In the genomic region with DNA sequence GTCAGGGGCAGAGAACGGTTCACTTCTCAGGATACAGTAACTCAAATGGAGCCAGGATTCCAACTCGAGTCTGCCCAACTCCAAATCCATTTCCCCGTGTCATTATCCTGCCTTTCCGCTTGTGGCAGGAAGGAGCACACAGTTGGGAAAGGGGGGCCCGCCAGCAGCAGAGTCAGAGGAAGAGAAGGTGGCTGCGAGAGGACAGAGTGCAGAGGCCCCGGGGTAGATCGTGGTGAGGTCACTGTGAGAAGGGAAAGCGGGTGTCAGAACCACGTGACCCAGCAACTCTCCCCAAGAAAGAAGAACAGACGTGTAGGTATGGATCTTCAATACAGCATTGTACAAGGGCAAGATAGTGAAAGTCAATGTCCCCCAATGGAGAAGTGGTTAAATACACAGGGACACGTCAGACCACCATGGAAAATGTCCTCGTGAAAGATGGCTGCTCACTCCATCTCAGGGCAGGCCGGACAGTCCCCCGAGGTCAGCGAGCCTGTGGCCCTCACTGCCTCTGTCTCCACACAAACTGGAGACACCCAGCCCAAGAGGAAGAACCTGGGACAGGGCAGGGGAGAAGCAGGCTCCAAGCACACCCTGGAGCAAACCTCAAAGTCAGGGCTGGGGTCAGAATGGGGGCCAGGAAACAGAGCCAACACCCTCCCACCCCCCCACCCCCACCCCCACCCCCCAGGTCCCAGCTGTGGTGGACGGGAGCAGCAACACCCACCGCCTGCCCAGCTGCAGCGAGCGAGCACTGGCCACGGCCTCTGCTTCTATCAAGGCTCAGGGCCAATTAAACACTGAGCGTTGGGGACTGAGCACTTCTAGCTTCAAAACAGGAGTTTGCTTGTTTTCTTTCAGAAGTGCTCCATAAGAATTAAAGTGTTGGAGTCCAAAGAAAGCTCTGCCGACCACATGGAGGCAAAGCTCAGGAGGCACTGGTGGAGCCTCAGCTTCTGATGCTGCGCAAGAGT, we compare ENCODE assay signal across 20 cellular contexts.
A peak's percentile ranks its signal among the peaks of the same experiment; 100 is the strongest.
DNase-seq lines count a peak whose midpoint lies in the region; ATAC-seq and TF ChIP-seq lines count a peak whose summit lies in the region.
"Had no signal": no experiment of that assay in that cellular context is flagged by ENCODE, and none has a peak within 500 bp of the region (broad histone marks: within the 10 kb centered on the region; RNA-seq: fewer than 3 reads in every experiment).

No MANE protein-coding gene starts in this region.

- no peaks in the 10 kb centered on the region for H3K9me3 ChIP-seq in SK-N-SH
- H3K9me3 ChIP-seq in spleen, result peaks cover 0 to 5% (median 0%) of the 10 kb centered on the region in 8 donors

- H3K36me3 Mint-ChIP-seq in brain, result peaks cover 9% of the 10 kb centered on the region
- no peaks in the 10 kb centered on the region for H3K36me3 Mint-ChIP-seq in natural killer cell

- intact Hi-C loops in spleen (cut with DNase I; ENCODE audit: low total_unique reads), result no loop called here
- intact Hi-C loops in natural killer cell (cut with micrococcal nuclease), result no loop called here

- no peak overlapping the region for H3K9ac ChIP-seq in SK-N-SH

- no peak overlapping the region for H3K4me2 ChIP-seq in SK-N-SH

- TF ChIP-seq POLR2A in spleen (IDR thresholded peaks at IDR 0.05), result no peak

- H2AFZ ChIP-seq in SK-N-SH (ENCODE audit: low read depth), result no peak overlapping the region

- H3K27ac Mint-ChIP-seq in brain, result peak overlapping the region in 4 of 5 experiments; percentile 51 to 79 (median 72)
- peak overlapping the region in 1 of 2 donors; percentile 27 for H3K27ac Mint-ChIP-seq in natural killer cell

- H3K9me3 Mint-ChIP-seq in brain (peaks cover 0 to 7% (median 4%) of the 10 kb centered on the region in 5 experiments), natural killer cell (peaks cover 0 to 2% of the 10 kb centered on the region in 2 donors)

- H3K4me1 ChIP-seq in SK-N-SH (ENCODE audit: control insufficient read depth in 1 of 2, insufficient read depth in 2 of 2, low read depth in 1 of 2, low read length in 1 of 2), result peaks cover 12 to 87% of the 10 kb centered on the region in 2 experiments; a peak in 3 of 4 replicates
- peaks cover 0 to 12% (median 0%) of the 10 kb centered on the region in 6 donors for H3K4me1 ChIP-seq in spleen

- peaks cover 23% of the 10 kb centered on the region; the same call in 1 of the 2 replicates for H4K20me1 ChIP-seq in SK-N-SH (ENCODE audit: insufficient read depth)

- H3K4me1 Mint-ChIP-seq in brain, result peaks cover 79% of the 10 kb centered on the region
- H3K4me1 Mint-ChIP-seq in natural killer cell, result peaks cover 32 to 37% of the 10 kb centered on the region in 2 donors

- H3K27me3 ChIP-seq in SK-N-SH (ENCODE audit: insufficient read depth) (no peaks in the 10 kb centered on the region), spleen (replicated peaks in 1 of 7) (no peaks in the 10 kb centered on the region)

- ATAC-seq in SK-N-SH treated with all-trans-retinoic acid at 6 μM for 48 hours (no peak), natural killer cell (no peak)
- ATAC-seq: HCT116 had no signal

- H3K27me3 Mint-ChIP-seq in brain, result no peaks in the 10 kb centered on the region
- H3K27me3 Mint-ChIP-seq in natural killer cell (ENCODE audit: low read depth in 2 of 2), result no peaks in the 10 kb centered on the region

- H3K79me2 ChIP-seq in SK-N-SH (ENCODE audit: insufficient read depth), result peaks cover 12% of the 10 kb centered on the region; the same call in 1 of the 2 replicates

- H3K4me3 ChIP-seq in SK-N-SH (ENCODE audit: low read depth in 2 of 2, low read length in 1 of 2) (no peak overlapping the region), spleen (no peak overlapping the region)

- no peaks in the 10 kb centered on the region for H3K36me3 ChIP-seq in SK-N-SH (replicated peaks in 1 of 2; ENCODE audit: control insufficient read depth in 1 of 2, insufficient read depth in 2 of 2, low read length in 1 of 2)
- H3K36me3 ChIP-seq in spleen, result peaks cover 0 to 30% (median 0%) of the 10 kb centered on the region in 6 donors

- POLR2A ChIA-PET in SK-N-SH (lab: Yijun Ruan, JAX), result interaction anchor here (0.9 kb wide), 1 partner anchor 158 kb away, joined by 3 read pairs; no protein-coding TSS in a partner anchor

- peak overlapping the region in 1 of 2 experiments; percentile 69; a peak in 2 of 4 replicates for H3K27ac ChIP-seq in SK-N-SH (ENCODE audit: low read depth in 2 of 2, low read length in 1 of 2)
- H3K27ac ChIP-seq in spleen, result no peak overlapping the region
- H3K27ac ChIP-seq: 22Rv1, C4-2B had no signal

- CTCF ChIA-PET in SK-N-SH (lab: Yijun Ruan, JAX), result interaction anchor here (0.6 to 3.9 kb wide), 5 partner anchors 9 to 29 kb away, joined by 3 to 24 read pairs (median 3); no protein-coding TSS in a partner anchor

- TF ChIP-seq EP300 in SK-N-SH (IDR thresholded peaks at IDR 0.05; ENCODE audit: borderline replicate concordance in 1 of 2, low read depth in 1 of 2, low read length in 1 of 2), result no peak

- WGBS in SK-N-SH (ENCODE audit: low lambda C conversion rate), result 87% methylated on average over 24 of the region's 24 CpGs
- WGBS in spleen, 5 donors, result 74 to 84% (median 78%) methylated on average over 21 to 24 of the region's 24 CpGs

- no peaks in the 10 kb centered on the region for H3K9me2 ChIP-seq in SK-N-SH

- TF ChIP-seq RAD21 in SK-N-SH (IDR thresholded peaks at IDR 0.05; ENCODE audit: low read length), result no peak

- DNase-seq in SK-N-SH (peak; percentile 26), medulla oblongata (ENCODE audit: extremely low spot score) (peak; percentile 35), spleen (peak; percentile 48), natural killer cell (no peak), glomerular visceral epithelial cell (ENCODE audit: extremely low spot score) (no peak), iPS-NIHi7 (ENCODE audit: extremely low spot score) (no peak)
- DNase-seq: AML-193, KG1, MV-4-11, NCI-H1417 treated with DMSO at 0.1 percent for 48 hours, NCI-H187 treated with DMSO at 0.1 percent for 48 hours, NCI-H2227 treated with DMSO at 0.1 percent for 48 hours, NCI-H524, NCI-H82, OCI-M1 had no signal

- TF ChIP-seq CTCF in SK-N-SH (IDR thresholded peaks at IDR 0.05) (no peak), brain (conservative IDR thresholded peaks at IDR 0.05) (no peak), spleen (IDR thresholded peaks at IDR 0.05 in 8 of 11, conservative IDR thresholded peaks at IDR 0.05 in 3 of 11) (no peak), natural killer cell (IDR thresholded peaks at IDR 0.05) (no peak)

- H3K4me3 Mint-ChIP-seq in brain, result no peak overlapping the region
- H3K4me3 Mint-ChIP-seq in natural killer cell, result no peak overlapping the region

- peaks cover 10% of the 10 kb centered on the region for H3F3A ChIP-seq in SK-N-SH (replicated peaks; ENCODE audit: insufficient read depth)

TF ChIP-seq in SK-N-SH, 30 proteins besides CTCF, POLR2A, EP300 and RAD21 (continues in another document):
- no peak for TF ChIP-seq FOXJ3 (CRISPR knock-in tag; IDR thresholded peaks at IDR 0.05)
- TF ChIP-seq NFIC (IDR thresholded peaks at IDR 0.05; ENCODE audit: borderline replicate concordance), result no peak
- TF ChIP-seq, protein P1, sequence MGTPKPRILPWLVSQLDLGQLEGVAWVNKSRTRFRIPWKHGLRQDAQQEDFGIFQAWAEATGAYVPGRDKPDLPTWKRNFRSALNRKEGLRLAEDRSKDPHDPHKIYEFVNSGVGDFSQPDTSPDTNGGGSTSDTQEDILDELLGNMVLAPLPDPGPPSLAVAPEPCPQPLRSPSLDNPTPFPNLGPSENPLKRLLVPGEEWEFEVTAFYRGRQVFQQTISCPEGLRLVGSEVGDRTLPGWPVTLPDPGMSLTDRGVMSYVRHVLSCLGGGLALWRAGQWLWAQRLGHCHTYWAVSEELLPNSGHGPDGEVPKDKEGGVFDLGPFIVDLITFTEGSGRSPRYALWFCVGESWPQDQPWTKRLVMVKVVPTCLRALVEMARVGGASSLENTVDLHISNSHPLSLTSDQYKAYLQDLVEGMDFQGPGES (IDR thresholded peaks at IDR 0.05; ENCODE audit: low read depth, low read length), result no peak
- no peak for TF ChIP-seq YY1 (IDR thresholded peaks at IDR 0.05; ENCODE audit: low read depth)
- no peak for TF ChIP-seq SMC3 (IDR thresholded peaks at IDR 0.05; ENCODE audit: low read depth, low read length)
- TF ChIP-seq RFX5 (IDR thresholded peaks at IDR 0.05; ENCODE audit: low read length), result no peak
- TF ChIP-seq RCOR1 (IDR thresholded peaks at IDR 0.05; ENCODE audit: low read length), result no peak
- TF ChIP-seq, protein P2, sequence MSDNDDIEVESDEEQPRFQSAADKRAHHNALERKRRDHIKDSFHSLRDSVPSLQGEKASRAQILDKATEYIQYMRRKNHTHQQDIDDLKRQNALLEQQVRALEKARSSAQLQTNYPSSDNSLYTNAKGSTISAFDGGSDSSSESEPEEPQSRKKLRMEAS (IDR thresholded peaks at IDR 0.05; ENCODE audit: low read depth), result no peak
- no peak for TF ChIP-seq CHD2 (IDR thresholded peaks at IDR 0.05; ENCODE audit: low read length, partially characterized antibody)
- TF ChIP-seq MEF2A (IDR thresholded peaks at IDR 0.05; ENCODE audit: borderline replicate concordance, low read depth), result no peak

TF ChIP-seq in SK-N-SH treated with all-trans-retinoic acid at 6 μM for 48 hours, 23 proteins besides CTCF, POLR2A, EP300 and RAD21 (continues in another document):
- TF ChIP-seq, protein P3, sequence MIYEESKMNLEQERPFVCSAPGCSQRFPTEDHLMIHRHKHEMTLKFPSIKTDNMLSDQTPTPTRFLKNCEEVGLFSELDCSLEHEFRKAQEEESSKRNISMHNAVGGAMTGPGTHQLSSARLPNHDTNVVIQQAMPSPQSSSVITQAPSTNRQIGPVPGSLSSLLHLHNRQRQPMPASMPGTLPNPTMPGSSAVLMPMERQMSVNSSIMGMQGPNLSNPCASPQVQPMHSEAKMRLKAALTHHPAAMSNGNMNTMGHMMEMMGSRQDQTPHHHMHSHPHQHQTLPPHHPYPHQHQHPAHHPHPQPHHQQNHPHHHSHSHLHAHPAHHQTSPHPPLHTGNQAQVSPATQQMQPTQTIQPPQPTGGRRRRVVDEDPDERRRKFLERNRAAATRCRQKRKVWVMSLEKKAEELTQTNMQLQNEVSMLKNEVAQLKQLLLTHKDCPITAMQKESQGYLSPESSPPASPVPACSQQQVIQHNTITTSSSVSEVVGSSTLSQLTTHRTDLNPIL (CRISPR knock-in tag; IDR thresholded peaks at IDR 0.05; ENCODE audit: low read depth), result no peak
- TF ChIP-seq, protein P4, sequence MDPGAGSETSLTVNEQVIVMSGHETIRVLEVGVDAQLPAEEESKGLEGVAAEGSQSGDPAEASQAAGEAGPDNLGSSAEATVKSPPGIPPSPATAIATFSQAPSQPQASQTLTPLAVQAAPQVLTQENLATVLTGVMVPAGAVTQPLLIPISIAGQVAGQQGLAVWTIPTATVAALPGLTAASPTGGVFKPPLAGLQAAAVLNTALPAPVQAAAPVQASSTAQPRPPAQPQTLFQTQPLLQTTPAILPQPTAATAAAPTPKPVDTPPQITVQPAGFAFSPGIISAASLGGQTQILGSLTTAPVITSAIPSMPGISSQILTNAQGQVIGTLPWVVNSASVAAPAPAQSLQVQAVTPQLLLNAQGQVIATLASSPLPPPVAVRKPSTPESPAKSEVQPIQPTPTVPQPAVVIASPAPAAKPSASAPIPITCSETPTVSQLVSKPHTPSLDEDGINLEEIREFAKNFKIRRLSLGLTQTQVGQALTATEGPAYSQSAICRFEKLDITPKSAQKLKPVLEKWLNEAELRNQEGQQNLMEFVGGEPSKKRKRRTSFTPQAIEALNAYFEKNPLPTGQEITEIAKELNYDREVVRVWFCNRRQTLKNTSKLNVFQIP (CRISPR knock-in tag; IDR thresholded peaks at IDR 0.05; ENCODE audit: borderline replicate concordance, low read depth), result no peak

Comparison
In these comparisons a context has a peak if more than half of its experiments do, and no peak if none do; other contexts are left out.
1. DNase-seq: peak in SK-N-SH (single experiment), medulla oblongata (single experiment) and spleen (single experiment); none in natural killer cell (single experiment), glomerular visceral epithelial cell (single experiment) and iPS-NIHi7 (single experiment).